18 cellular contexts compared by ENCODE assay signal in the genomic region with DNA sequence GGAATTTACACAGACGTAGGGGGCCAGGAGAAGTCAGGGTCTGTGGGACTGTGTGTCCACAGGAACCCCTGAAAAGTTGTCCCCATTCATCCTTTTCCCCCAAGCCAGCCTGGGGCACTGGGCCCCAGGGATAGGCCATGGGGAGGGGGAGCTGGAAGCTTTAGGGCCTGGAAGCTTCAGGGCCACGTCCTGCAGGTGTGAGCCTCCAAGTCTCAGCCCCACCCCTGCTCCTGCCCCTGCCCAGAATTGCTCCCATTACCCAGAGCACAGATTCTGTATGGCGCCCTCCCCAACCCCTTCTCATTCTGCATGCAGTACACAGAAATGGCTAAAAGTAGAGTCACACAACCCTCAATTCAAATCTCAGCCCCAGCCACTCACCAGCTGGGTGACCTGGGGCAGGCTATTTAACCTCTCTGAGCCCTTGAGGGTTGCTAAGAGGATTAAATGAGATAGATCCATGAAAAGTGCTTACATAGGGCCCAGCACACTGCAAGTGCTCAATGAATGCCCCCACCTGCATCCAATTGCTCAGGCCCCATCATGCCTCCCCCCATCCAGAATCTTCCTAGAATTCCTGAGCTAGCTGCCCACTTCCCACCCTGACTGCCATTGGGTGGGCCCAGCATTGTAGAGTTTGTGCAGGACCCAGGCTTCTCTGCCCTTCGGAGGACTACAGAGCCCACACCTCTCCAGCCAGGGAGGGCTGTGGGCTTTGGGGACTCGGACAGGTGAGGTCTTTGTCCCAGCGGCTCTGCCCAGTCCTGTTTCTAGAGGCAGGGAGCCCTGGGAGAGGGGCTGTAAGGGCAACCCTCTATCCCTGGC.
"Had no signal": no experiment of that assay in that cellular context is flagged by ENCODE, and none has a peak within 500 bp of the region (broad histone marks: within the 10 kb centered on the region; RNA-seq: fewer than 3 reads in every experiment).

No MANE protein-coding gene starts in this region.

- H3K36me3 ChIP-seq: breast epithelium, lower lobe of right lung, tibial artery had no signal

- H3K4me3 Mint-ChIP-seq: stimulated activated naive CD8-positive, alpha-beta T cell treated with anti-CD3 and anti-CD28 coated beads, Interleukin-15, Interleukin-2, amounts not matched to agents 100 ng/mL and 50 ng/mL, for 24 hours had no signal

- H3K27ac Mint-ChIP-seq: activated naive CD4-positive, alpha-beta T cell treated with anti-CD3 and anti-CD28 coated beads, Interleukin-2, amount 50 U/mL, for 72 hours; naive B cell; stimulated activated naive CD8-positive, alpha-beta T cell treated with anti-CD3 and anti-CD28 coated beads, Interleukin-15, Interleukin-2, amounts not matched to agents 100 ng/mL and 50 ng/mL, for 24 hours had no signal

- ATAC-seq: activated naive CD4-positive, alpha-beta T cell treated with anti-CD3 and anti-CD28 coated beads, Interleukin-2, amount 50 U/mL, for 72 hours; lower lobe of right lung had no signal

- H3K27ac ChIP-seq: breast epithelium, lower lobe of right lung, tibial artery had no signal

- H3K9me3 Mint-ChIP-seq: activated naive CD4-positive, alpha-beta T cell treated with anti-CD3 and anti-CD28 coated beads, Interleukin-2, amount 50 U/mL, for 72 hours; naive B cell; stimulated activated naive CD8-positive, alpha-beta T cell treated with anti-CD3 and anti-CD28 coated beads, Interleukin-15, Interleukin-2, amounts not matched to agents 100 ng/mL and 50 ng/mL, for 24 hours had no signal

- H3K36me3 Mint-ChIP-seq: activated naive CD4-positive, alpha-beta T cell treated with anti-CD3 and anti-CD28 coated beads, Interleukin-2, amount 50 U/mL, for 72 hours; naive B cell had no signal

- H3K9me3 ChIP-seq: breast epithelium, lower lobe of right lung, tibial artery had no signal

- H3K4me1 ChIP-seq: breast epithelium had no signal

- DNase-seq: activated CD4-positive, alpha-beta T cell treated with anti-CD3 and anti-CD28 coated beads, Interleukin-2, amount 50 U/mL, for 4 hours; activated CD8-positive, alpha-beta memory T cell treated with anti-CD3 and anti-CD28 coated beads for 24 hours; activated gamma-delta T cell; activated T-cell treated with anti-CD3 and anti-CD28 coated beads, Interleukin-2, amount 50 U/mL, for 48 hours; effector CD8-positive, alpha-beta T cell; erythroblast; foreskin fibroblast; lower lobe of right lung; mesendoderm; naive B cell; occipital lobe; retina; stimulated activated CD4-positive, alpha-beta T cell treated with anti-CD3 and anti-CD28 coated beads, Interleukin-1b, Interleukin-23, amount 100 ng/mL, for 48 hours; T-helper 9 cell had no signal

- H3K4me3 ChIP-seq: breast epithelium, lower lobe of right lung, tibial artery had no signal
